ENCODE assay signal across 9 cellular contexts in the genomic region with DNA sequence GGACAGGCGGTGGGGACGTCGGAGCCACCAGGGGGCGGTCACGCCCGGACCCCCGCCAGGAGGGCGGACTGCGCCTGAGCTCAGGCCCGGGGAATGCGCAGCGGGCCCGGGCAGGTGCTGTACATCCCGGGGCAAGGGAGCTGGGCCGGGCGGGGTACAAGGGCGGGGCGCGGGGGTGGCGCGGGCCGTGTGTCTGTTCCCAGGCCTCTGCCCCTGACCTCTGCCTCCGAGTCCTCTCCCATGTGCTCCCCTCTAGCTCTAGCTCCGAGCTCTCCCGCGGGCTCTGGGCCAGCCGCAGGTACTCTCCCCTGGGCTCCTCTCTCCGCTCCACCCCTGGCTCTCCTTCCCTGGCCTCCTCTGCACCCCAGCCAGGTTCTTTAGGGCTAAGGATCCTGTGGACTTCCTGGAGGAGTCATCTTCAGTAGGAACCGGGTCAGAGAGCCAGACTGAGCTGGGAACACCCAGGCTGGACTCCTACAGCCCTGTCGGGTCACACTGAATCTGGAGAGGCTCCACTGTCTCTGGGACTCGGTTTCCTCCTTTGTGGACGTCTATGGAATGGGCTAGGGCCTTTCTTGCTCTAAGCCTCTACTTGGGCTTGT. TPM values are rescaled to one million over a fixed set of nuclear protein-coding genes. Genes with fewer than 3 reads are reported as not detected.
A peak's percentile ranks its signal among the peaks of the same experiment; 100 is the strongest.
DNase-seq lines count a peak whose midpoint lies in the region; ATAC-seq and TF ChIP-seq lines count a peak whose summit lies in the region.
"Had no signal": no experiment of that assay in that cellular context is flagged by ENCODE, and none has a peak within 500 bp of the region (broad histone marks: within the 10 kb centered on the region; RNA-seq: fewer than 3 reads in every experiment).

No MANE protein-coding gene starts in this region.

- no TSS peak for BruUV-seq in OCI-LY7 (replicated peaks; lab: Mats Ljungman, UMichigan)

- peaks cover 22% of the 10 kb centered on the region for H3K4me1 ChIP-seq in OCI-LY7 (ENCODE audit: insufficient read depth, low read length, poor library complexity, severe bottlenecking)

- intact Hi-C loops in OCI-LY7 (cut with micrococcal nuclease; ENCODE audit: unreplicated experiment), result no loop called here

- no peak for ATAC-seq in HG02571 (IDR thresholded peaks at IDR 0.05; ENCODE audit: unreplicated experiment)

- H3K4me3 ChIP-seq in OCI-LY7 (ENCODE audit: low read depth, low read length, poor library complexity, severe bottlenecking), result no peak overlapping the region
- no peak overlapping the region for H3K4me3 ChIP-seq in fibroblast of mammary gland (ENCODE audit: control insufficient read depth, low read depth, low read length)
- peak overlapping the region; percentile 16 for H3K4me3 ChIP-seq in retinal pigment epithelial cell (ENCODE audit: low read length)

- CTCF ChIA-PET in OCI-LY7 (lab: Charles Lee; ENCODE audit: unreplicated experiment), result no interaction called here

- no peak overlapping the region for H3K4me2 ChIP-seq in OCI-LY7 (ENCODE audit: low read length)

- H4K20me1 ChIP-seq in OCI-LY7 (ENCODE audit: insufficient read depth, low read length), result no peaks in the 10 kb centered on the region

- no peaks in the 10 kb centered on the region for H3K36me3 ChIP-seq in OCI-LY7 (ENCODE audit: insufficient read depth, low read length)

- H2AFZ ChIP-seq in OCI-LY7 (ENCODE audit: low read length), result no peak overlapping the region

- H3K9me2 ChIP-seq in OCI-LY7 (ENCODE audit: insufficient read depth, low read length), result no peaks in the 10 kb centered on the region

- H3K9me3 ChIP-seq in OCI-LY7 (ENCODE audit: low read length), result no peaks in the 10 kb centered on the region

- H3K79me2 ChIP-seq in OCI-LY7 (ENCODE audit: insufficient read depth, low read depth, low read length), result peaks cover 9% of the 10 kb centered on the region

- TF ChIP-seq CTCF in OCI-LY7 (conservative IDR thresholded peaks at IDR 0.05; ENCODE audit: low read length) (0 out of 2 replicates have a peak, but pooled peaks have one; percentile 69), fibroblast of mammary gland (conservative IDR thresholded peaks at IDR 0.05; ENCODE audit: control insufficient read depth, insufficient read depth, low read depth, low read length) (peak; percentile 10), retinal pigment epithelial cell (conservative IDR thresholded peaks at IDR 0.05; ENCODE audit: low read depth, low read length) (peak; percentile 70)

- POLR2A ChIA-PET in OCI-LY7 (lab: Charles Lee), result no interaction called here

- DNase-seq in ELR (ENCODE audit: low read depth) (peak; percentile 26), OCI-LY7 (ENCODE audit: low spot score) (no peak), fibroblast of mammary gland (ENCODE audit: low read depth) (no peak), retinal pigment epithelial cell (ENCODE audit: low read depth) (no peak), NCI-H2029 (lab: John Stamatoyannopoulos, UW) (no peak), inferior parietal cortex (ENCODE audit: extremely low spot score) (no peak), SIG-M5 treated with dmso at 0.1 percent for 504 hours (lab: John Stamatoyannopoulos, UW; ENCODE audit: unreplicated experiment) (no peak)

- no peak overlapping the region for H3K27ac ChIP-seq in OCI-LY7 (ENCODE audit: low read depth, low read length, poor library complexity, severe bottlenecking)
- H3K27ac ChIP-seq: HL-60 had no signal

RNA-seq across cellular contexts. Expression of a gene that starts 2.3 kb away (rescaled TPM):
- 5.3 and 7.8 TPM in 2 replicates for total RNA-seq in OCI-LY7 (2014; rRNA removed; shearing (Covaris generic))
- 15.5 and 17.4 TPM in 2 replicates for total RNA-seq in OCI-LY7 (2022)

RNA-seq across cellular contexts. Expression of a gene that starts 3.9 kb away (rescaled TPM):
- 16.3 and 28.0 TPM in 2 replicates for total RNA-seq in OCI-LY7 (2014; rRNA removed; shearing (Covaris generic))
- 8.8 and 10.8 TPM in 2 replicates for total RNA-seq in OCI-LY7 (2022)

RNA-seq across cellular contexts. Expression of a gene that starts 21.1 kb away (rescaled TPM):
- total RNA-seq in OCI-LY7 (2014; rRNA removed; shearing (Covaris generic)), result 125 and 126 TPM in 2 replicates
- total RNA-seq in OCI-LY7 (2022), result 46.2 and 59.4 TPM in 2 replicates

RNA-seq across cellular contexts. Expression of a gene that starts 32.2 kb away (rescaled TPM):
- 12.8 and 21.0 TPM in 2 replicates for total RNA-seq in OCI-LY7 (2014; rRNA removed; shearing (Covaris generic))
- total RNA-seq in OCI-LY7 (2022), result 24.4 and 30.8 TPM in 2 replicates

Comparison
In these comparisons a context has a peak if more than half of its experiments do, and no peak if none do; other contexts are left out.
1. CTCF ChIP-seq: peak in every context shown above with its lines; median percentile 70 in retinal pigment epithelial cell; 69 in OCI-LY7; 10 in fibroblast of mammary gland.